In genomic region chr4:146040623-146041022, GRCh38 we compare ENCODE assay signal across 9 cellular contexts.
"Had no signal": no experiment of that assay in that cellular context is flagged by ENCODE, and none has a peak within 500 bp of the region (broad histone marks: within the 10 kb centered on the region; RNA-seq: fewer than 3 reads in every experiment).

No MANE protein-coding gene starts in this region.

- H3K27ac ChIP-seq: epithelial cell of prostate, pancreas had no signal

- ATAC-seq: effector memory CD8-positive, alpha-beta T cell; pancreas had no signal

- H3K4me3 ChIP-seq: pancreas had no signal

- H3K27ac Mint-ChIP-seq: activated CD4-positive, alpha-beta T cell treated with anti-CD3 and anti-CD28 coated beads, Interleukin-2, amount 10 ng/mL, durations not matched to agents 24 days and 14 days; dendritic cell treated with granulocyte-macrophage colony-stimulating factor and Interleukin-4, amounts not matched to agents 40 ng/mL and 50 ng/mL, for 4 days; effector memory CD8-positive, alpha-beta T cell had no signal

- H3K36me3 ChIP-seq: pancreas had no signal

- H3K4me3 Mint-ChIP-seq: activated CD4-positive, alpha-beta T cell treated with anti-CD3 and anti-CD28 coated beads, Interleukin-2, amount 10 ng/mL, durations not matched to agents 24 days and 14 days; dendritic cell treated with granulocyte-macrophage colony-stimulating factor and Interleukin-4, amounts not matched to agents 40 ng/mL and 50 ng/mL, for 4 days; effector memory CD8-positive, alpha-beta T cell; neural crest cell had no signal

- DNase-seq: activated CD4-positive, alpha-beta T cell treated with anti-CD3 and anti-CD28 coated beads, Interleukin-2, amount 10 ng/mL, durations not matched to agents 24 days and 14 days; activated naive CD4-positive, alpha-beta T cell treated with anti-CD3 and anti-CD28 coated beads, Interleukin-2, amount 50 U/mL, for 16 hours; central memory CD4-positive, alpha-beta T cell; effector memory CD8-positive, alpha-beta T cell; kidney; pancreas had no signal

- H3K27me3 ChIP-seq: pancreas had no signal

- H3K9me3 ChIP-seq: pancreas had no signal

- H3K4me1 Mint-ChIP-seq: activated CD4-positive, alpha-beta T cell treated with anti-CD3 and anti-CD28 coated beads, Interleukin-2, amount 10 ng/mL, durations not matched to agents 24 days and 14 days; neural crest cell had no signal

- H3K9me3 Mint-ChIP-seq: dendritic cell treated with granulocyte-macrophage colony-stimulating factor and Interleukin-4, amounts not matched to agents 40 ng/mL and 50 ng/mL, for 4 days; effector memory CD8-positive, alpha-beta T cell had no signal

- H3K4me1 ChIP-seq: pancreas had no signal
